ENCODE assay signal across 1 cellular context in the genomic region with DNA sequence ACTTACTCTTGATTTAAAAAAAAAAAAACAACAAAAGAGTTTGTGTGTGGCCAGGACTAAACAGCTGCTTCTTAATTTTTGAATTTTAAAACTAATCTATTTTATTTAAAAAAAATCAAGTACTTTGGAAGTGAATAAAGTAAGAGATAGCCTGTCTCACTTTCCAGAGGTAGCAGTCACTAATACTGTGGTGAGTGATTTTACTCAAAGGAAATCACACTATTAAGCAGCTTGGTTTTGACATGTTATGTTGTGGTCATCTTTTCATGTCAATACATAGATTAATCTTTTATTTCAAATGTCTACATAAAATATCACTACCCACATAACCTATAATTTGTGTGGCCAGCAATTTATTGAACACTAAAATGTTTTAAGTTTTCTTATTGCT.
TF ChIP-seq lines count a peak whose summit lies in the region.

No MANE protein-coding gene starts in this region.

TF ChIP-seq in endothelial cell of umbilical vein, 7 proteins besides CTCF, POLR2A, EP300 and RAD21:
- TF ChIP-seq GATA2 (IDR thresholded peaks at IDR 0.05; ENCODE audit: insufficient read depth, insufficient read length, low read depth, low read length): no peak
- TF ChIP-seq JUN (IDR thresholded peaks at IDR 0.05; ENCODE audit: borderline replicate concordance, insufficient read depth, insufficient read length, low read depth): no peak
- TF ChIP-seq EZH2 (IDR thresholded peaks at IDR 0.05; ENCODE audit: borderline replicate concordance, low read depth, low read length, severe bottlenecking): no peak
- no peak for TF ChIP-seq POLR2AphosphoS5 (IDR thresholded peaks at IDR 0.05; ENCODE audit: insufficient read depth, low read depth, low read length)
- TF ChIP-seq, protein P1, sequence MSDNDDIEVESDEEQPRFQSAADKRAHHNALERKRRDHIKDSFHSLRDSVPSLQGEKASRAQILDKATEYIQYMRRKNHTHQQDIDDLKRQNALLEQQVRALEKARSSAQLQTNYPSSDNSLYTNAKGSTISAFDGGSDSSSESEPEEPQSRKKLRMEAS (IDR thresholded peaks at IDR 0.05; ENCODE audit: insufficient read depth, insufficient read length): no peak
- no peak for TF ChIP-seq FOS (IDR thresholded peaks at IDR 0.05; ENCODE audit: borderline replicate concordance, insufficient read depth, low read length)
- no peak for TF ChIP-seq MYC (IDR thresholded peaks at IDR 0.05; ENCODE audit: low read depth, low read length)
